In the genomic region with DNA sequence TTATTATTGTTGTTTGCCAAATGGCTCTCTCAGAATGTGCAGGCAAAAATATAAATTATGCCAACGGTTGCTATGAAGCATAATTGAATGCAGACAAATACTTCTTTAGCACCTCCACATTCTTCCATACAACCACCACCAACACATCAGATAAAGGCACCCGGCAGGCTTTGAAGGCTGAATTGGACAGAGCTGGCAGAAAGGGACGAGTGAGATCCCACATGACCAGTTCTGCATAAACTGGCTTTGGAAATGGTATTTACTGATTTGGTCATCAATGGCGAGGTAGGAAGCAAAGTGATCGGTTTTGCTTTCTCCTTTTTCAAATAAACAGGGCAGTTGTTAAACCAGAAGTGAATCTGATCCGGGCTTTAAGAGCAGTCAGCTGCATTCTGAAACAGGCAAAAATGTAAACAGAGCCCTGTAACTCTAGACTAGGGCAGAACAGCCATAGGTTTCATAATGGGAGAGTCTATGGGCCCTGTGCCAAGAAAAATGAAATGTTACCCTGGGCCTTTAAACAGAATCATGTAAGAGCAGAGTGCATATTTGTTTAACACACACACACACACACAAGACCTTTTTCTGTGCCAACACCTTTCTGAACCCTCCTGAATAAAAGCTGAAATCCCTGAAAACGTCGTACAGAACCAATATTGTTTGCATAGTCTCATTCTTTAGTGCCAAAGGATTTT, we compare ENCODE assay signal across 10 cellular contexts.
DNase-seq lines count a peak whose midpoint lies in the region; ATAC-seq and TF ChIP-seq lines count a peak whose summit lies in the region.
"Had no signal": no experiment of that assay in that cellular context is flagged by ENCODE, and none has a peak within 500 bp of the region (broad histone marks: within the 10 kb centered on the region; RNA-seq: fewer than 3 reads in every experiment).

No MANE protein-coding gene starts in this region.

- no peaks in the 10 kb centered on the region for H3K4me1 ChIP-seq in PC-9 (replicated peaks; ENCODE audit: insufficient read depth)
- H3K4me1 ChIP-seq in gastroesophageal sphincter = peaks cover 0 to 45% (median 12%) of the 10 kb centered on the region in 3 donors
- no peaks in the 10 kb centered on the region for H3K4me1 ChIP-seq in skeletal muscle satellite cell (ENCODE audit: control insufficient read depth, insufficient read depth, low read length)

- ATAC-seq in gastroesophageal sphincter (peak; percentile 57), GM18519 (IDR thresholded peaks at IDR 0.05; ENCODE audit: low FRiP score, unreplicated experiment) (no peak), GM18907 (IDR thresholded peaks at IDR 0.05; ENCODE audit: unreplicated experiment) (no peak), GM21619 (IDR thresholded peaks at IDR 0.05; ENCODE audit: unreplicated experiment) (no peak)
- no peak for ATAC-seq in stimulated activated naive CD8-positive, alpha-beta T cell treated with anti-CD3 and anti-CD28 coated beads, Interleukin-15, Interleukin-2, amounts not matched to agents 100 U/mL and 50 U/mL, for 24 hours
- ATAC-seq: activated CD8-positive, alpha-beta memory T cell treated with anti-CD3 and anti-CD28 coated beads, Interleukin-2, amount 10 ng/mL, durations not matched to agents 7 days and 5 days had no signal

- H3K9me3 ChIP-seq in PC-9 (ENCODE audit: insufficient read depth, low read depth) (no peaks in the 10 kb centered on the region), gastroesophageal sphincter (no peaks in the 10 kb centered on the region), skeletal muscle satellite cell (replicated peaks; ENCODE audit: low read length) (no peaks in the 10 kb centered on the region)

- H3K4me2 ChIP-seq in PC-9 (peak overlapping the region; percentile 28), skeletal muscle satellite cell (ENCODE audit: low read length) (peak overlapping the region; percentile 24)

- intact Hi-C loops in PC-9 (cut with micrococcal nuclease; ENCODE audit: unreplicated experiment) = no loop called here

- TF ChIP-seq EP300 in gastroesophageal sphincter (IDR thresholded peaks at IDR 0.05) = no peak

- no peaks in the 10 kb centered on the region for H3F3A ChIP-seq in PC-9 (ENCODE audit: insufficient read depth, low read depth)

- no peak for TF ChIP-seq CTCF in PC-9 (conservative IDR thresholded peaks at IDR 0.05)
- TF ChIP-seq CTCF in gastroesophageal sphincter (IDR thresholded peaks at IDR 0.05) = no peak

- H2AFZ ChIP-seq in PC-9 = no peak overlapping the region

- H3K79me2 ChIP-seq in PC-9 (ENCODE audit: low read depth) = no peaks in the 10 kb centered on the region

- BruUV-seq in PC-9 (replicated peaks; lab: Mats Ljungman, UMichigan) = no TSS peak

- CTCF ChIA-PET in PC-9 (lab: Charles Lee) = no interaction called here

- H3K27me3 ChIP-seq in PC-9 (ENCODE audit: insufficient read depth, low read depth) (peaks cover 49% of the 10 kb centered on the region), gastroesophageal sphincter (no peaks in the 10 kb centered on the region), skeletal muscle satellite cell (ENCODE audit: control insufficient read depth, insufficient read depth, low read length) (no peaks in the 10 kb centered on the region)

- POLR2A ChIA-PET in PC-9 (lab: Charles Lee; ENCODE audit: unreplicated experiment) = no interaction called here

- H3K27ac ChIP-seq in PC-9 (no peak overlapping the region), gastroesophageal sphincter (peak overlapping the region in 3 of 4 donors; percentile 58 to 68 (median 61))

- 10 to 11% methylated on average over 8 of the region's 8 CpGs for WGBS in gastroesophageal sphincter (ENCODE audit: low coverage in 1 of 2), 2 donors

- no peaks in the 10 kb centered on the region for H3K36me3 ChIP-seq in PC-9 (ENCODE audit: low read depth)
- no peaks in the 10 kb centered on the region for H3K36me3 ChIP-seq in gastroesophageal sphincter
- no peaks in the 10 kb centered on the region for H3K36me3 ChIP-seq in skeletal muscle satellite cell (ENCODE audit: insufficient read depth, low read length)

- no peaks in the 10 kb centered on the region for H4K20me1 ChIP-seq in PC-9 (ENCODE audit: insufficient read depth)

- H3K9me2 ChIP-seq in PC-9 (ENCODE audit: insufficient read depth) = no peaks in the 10 kb centered on the region

- no peak overlapping the region for H3K9ac ChIP-seq in skeletal muscle satellite cell (ENCODE audit: low read depth, low read length)

- no peak for TF ChIP-seq POLR2A in gastroesophageal sphincter (IDR thresholded peaks at IDR 0.05)

- H3K4me3 ChIP-seq in PC-9 = no peak overlapping the region
- peak overlapping the region in 1 of 2 donors; percentile 21 for H3K4me3 ChIP-seq in gastroesophageal sphincter
- no peak overlapping the region for H3K4me3 ChIP-seq in skeletal muscle satellite cell (ENCODE audit: low read length)

- DNase-seq in M059J (ENCODE audit: low read depth) = peak; percentile 7
- DNase-seq in PC-9 = no peak
- DNase-seq in stimulated activated naive CD8-positive, alpha-beta T cell treated with anti-CD3 and anti-CD28 coated beads, Interleukin-15, Interleukin-2, amounts not matched to agents 100 U/mL and 50 U/mL, for 24 hours = no peak
- DNase-seq: activated CD8-positive, alpha-beta memory T cell treated with anti-CD3 and anti-CD28 coated beads, Interleukin-2, amount 10 ng/mL, durations not matched to agents 7 days and 5 days; stimulated activated naive CD4-positive, alpha-beta T cell treated with Interleukin-2 at 50 U/mL for 16 hours had no signal
